ENCODE assay signal across 9 cellular contexts in genomic region chr20:57393321-57394086, GRCh38. TPM values are rescaled to one million over a fixed set of nuclear protein-coding genes. Genes with fewer than 3 reads are reported as not detected.
DNase-seq lines count a peak whose midpoint lies in the region; ATAC-seq, FAIRE-seq and TF ChIP-seq lines count a peak whose summit lies in the region.
"Had no signal": no experiment of that assay in that cellular context is flagged by ENCODE, and none has a peak within 500 bp of the region (broad histone marks: within the 10 kb centered on the region; RNA-seq: fewer than 3 reads in every experiment).

No MANE protein-coding gene starts in this region.

- H3K36me3 Mint-ChIP-seq in activated CD4-positive, alpha-beta memory T cell treated with anti-CD3 and anti-CD28 coated beads for 36 hours, result peaks cover 61% of the 10 kb centered on the region

- H3K4me1 ChIP-seq in HepG2 (ENCODE audit: insufficient read depth, low read length), result peaks cover 37% of the 10 kb centered on the region
- H3K4me1 ChIP-seq in uterus, result peaks cover 0 to 18% of the 10 kb centered on the region in 2 donors

- H3K79me2 ChIP-seq in HepG2 (ENCODE audit: insufficient read depth, low read length), result peaks cover 12% of the 10 kb centered on the region

- H3K36me3 ChIP-seq in HepG2 (replicated peaks in 1 of 2; ENCODE audit: control insufficient read depth in 1 of 2, insufficient read depth in 2 of 2, low read length in 2 of 2) (peaks cover 8 to 41% of the 10 kb centered on the region in 2 experiments), uterus (no peaks in the 10 kb centered on the region)

- FAIRE-seq in HepG2 (lab: Jason Lieb, UNC), result no peak
- FAIRE-seq: islet of Langerhans had no signal

- TF ChIP-seq CTCF in HepG2 (CRISPR knock-in tag; IDR thresholded peaks at IDR 0.05) (no peak), uterus (IDR thresholded peaks at IDR 0.05) (no peak)

- 96% methylated on average over 14 of the region's 14 CpGs for WGBS in HepG2 (ENCODE audit: low lambda C conversion rate)

- H3K4me3 Mint-ChIP-seq in activated CD4-positive, alpha-beta memory T cell treated with anti-CD3 and anti-CD28 coated beads for 36 hours, result peak overlapping the region; percentile 95

- no peak for TF ChIP-seq EP300 in HepG2 (IDR thresholded peaks at IDR 0.05; ENCODE audit: low read depth in 2 of 2, low read length in 2 of 2)
- TF ChIP-seq EP300 in HepG2 (CRISPR knock-in tag; IDR thresholded peaks at IDR 0.05; ENCODE audit: borderline replicate concordance), result no peak

- in situ Hi-C loops in HepG2 (cut with HindIII; ENCODE audit: extremely low pct_ligation_motif_present, low pct_unique_long_range_greater_than_20kb), result loop anchor here (25.0 kb wide), 1 partner anchor 819 kb away; no protein-coding TSS in a partner anchor

- no peaks in the 10 kb centered on the region for H3K27me3 Mint-ChIP-seq in activated CD4-positive, alpha-beta memory T cell treated with anti-CD3 and anti-CD28 coated beads for 36 hours

- H3K4me2 ChIP-seq in HepG2 (ENCODE audit: low read depth, low read length), result peak overlapping the region; percentile 95

- no peak overlapping the region for H2AFZ ChIP-seq in HepG2 (ENCODE audit: low read length)

- H3K4me3 ChIP-seq in HepG2 (replicated peaks in 1 of 3; ENCODE audit: insufficient read depth in 1 of 3, low read depth in 2 of 3, low read length in 3 of 3) (peak overlapping the region in 1 of 3 experiments; percentile 97; a peak in 1 of 6 replicates), uterus (peak overlapping the region in 1 of 2 donors; percentile 70)

- H3K9me3 ChIP-seq in HepG2 (ENCODE audit: low read length), result no peaks in the 10 kb centered on the region
- H3K9me3 ChIP-seq in uterus, result no peaks in the 10 kb centered on the region

- intact Hi-C loops in Right ventricle myocardium superior (cut with DNase I), result loop anchor here (2.0 kb wide), 1 partner anchor 47 kb away; no protein-coding TSS in a partner anchor
- intact Hi-C loops in cardiac septum (cut with DNase I), result loop anchor here (10.0 kb wide), 1 partner anchor 321 kb away; the partner anchor contains the start of gene PMEPA1
- intact Hi-C loops in activated CD4-positive, alpha-beta memory T cell treated with anti-CD3 and anti-CD28 coated beads for 36 hours (cut with micrococcal nuclease), result loop anchor here (5.0 to 10.0 kb wide), 4 partner anchors 324 to 1771 kb away; partner anchors contain the start of genes CASS4 and ZNF831
- intact Hi-C loops in HepG2 (cut with micrococcal nuclease; ENCODE audit: unreplicated experiment), result no loop called here
- intact Hi-C loops in uterus (cut with DNase I; ENCODE audit: low total_unique reads), result no loop called here

- peak overlapping the region; percentile 72; the same call in 1 of the 2 replicates for H3K9ac ChIP-seq in HepG2 (ENCODE audit: insufficient read depth, low read depth, low read length)

- peak overlapping the region; percentile 97 for H3K27ac Mint-ChIP-seq in activated CD4-positive, alpha-beta memory T cell treated with anti-CD3 and anti-CD28 coated beads for 36 hours

- no peak for TF ChIP-seq RAD21 in HepG2 (CRISPR knock-in tag; IDR thresholded peaks at IDR 0.05)

- H3K9me3 Mint-ChIP-seq in activated CD4-positive, alpha-beta memory T cell treated with anti-CD3 and anti-CD28 coated beads for 36 hours, result no peaks in the 10 kb centered on the region

- H4K20me1 ChIP-seq in HepG2 (ENCODE audit: insufficient read depth, low read length), result no peaks in the 10 kb centered on the region; the same call in 1 of the 2 replicates

- H3K27ac ChIP-seq in HepG2 (ENCODE audit: extremely low read length, insufficient read depth, low read length) (no peak overlapping the region), uterus (peak overlapping the region; percentile 78 to 83)

- H3K4me1 Mint-ChIP-seq in activated CD4-positive, alpha-beta memory T cell treated with anti-CD3 and anti-CD28 coated beads for 36 hours (ENCODE audit: low read depth), result peaks cover 61% of the 10 kb centered on the region

- no TSS peak for BruUV-seq in HepG2 (replicated peaks; lab: Mats Ljungman, UMichigan)

- TF ChIP-seq POLR2A in HepG2 (IDR thresholded peaks at IDR 0.05; ENCODE audit: insufficient read depth in 1 of 2, low read depth in 2 of 2, low read length in 2 of 2), result no peak
- no peak for TF ChIP-seq POLR2A in uterus (IDR thresholded peaks at IDR 0.05)

- H3K27me3 ChIP-seq in HepG2 (ENCODE audit: control insufficient read depth in 1 of 2, insufficient read depth in 2 of 2, low read length in 2 of 2), result no peaks in the 10 kb centered on the region
- H3K27me3 ChIP-seq in uterus, result no peaks in the 10 kb centered on the region

- DNase-seq in Right ventricle myocardium superior (peak; percentile 26), cardiac septum (ENCODE audit: low spot score) (no peak), HepG2 (ENCODE audit: low spot score) (no peak), uterus (peak; percentile 43 to 79)
- no peak for DNase-seq in activated CD4-positive, alpha-beta memory T cell treated with anti-CD3 and anti-CD28 coated beads for 36 hours

- POLR2A ChIA-PET in activated CD4-positive, alpha-beta memory T cell treated with anti-CD3 and anti-CD28 coated beads for 36 hours (lab: Charles Lee), result no interaction called here
- POLR2A ChIA-PET in HepG2 (lab: Yijun Ruan, JAX), result interaction anchor here (1.3 kb wide), 1 partner anchor 19 kb away, joined by 3 read pairs; no protein-coding TSS in a partner anchor

- CTCF ChIA-PET in activated CD4-positive, alpha-beta memory T cell treated with anti-CD3 and anti-CD28 coated beads for 36 hours (lab: Charles Lee), result interaction anchor here (0.5 to 5.8 kb wide), 2 partner anchors 13 to 95 kb away, joined by 3 to 45 read pairs; no protein-coding TSS in a partner anchor
- CTCF ChIA-PET in HepG2 (lab: Yijun Ruan, JAX; ENCODE audit: low intra/inter-chr PET ratio, low total read pairs), result no interaction called here

- ATAC-seq in Right ventricle myocardium superior (ENCODE audit: poor library complexity) (no peak), HepG2 (no peak), GM19455 (IDR thresholded peaks at IDR 0.05; ENCODE audit: unreplicated experiment) (no peak), HG03045 (IDR thresholded peaks at IDR 0.05; ENCODE audit: unreplicated experiment) (no peak), GM18517 (IDR thresholded peaks at IDR 0.05; ENCODE audit: unreplicated experiment) (no peak)

RNA-seq across cellular contexts. Expression of gene RBM38, which starts 2.3 kb away (rescaled TPM):
- total RNA-seq in Right ventricle myocardium superior (91.5 TPM), cardiac septum (63.1 TPM), HepG2 (2016; rRNA removed; fragmentation: Illumina TruSeq; extraction: Trizol) (29.6 and 34.2 TPM in 2 replicates), uterus (10 to 100 TPM in 2 of 4 donors, 1 to 10 TPM in 2; 1.2 to 48.6 (median 8.8) TPM)
- 10 to 100 TPM; 73.4 to 77.3 TPM for total RNA-seq in activated CD4-positive, alpha-beta memory T cell treated with anti-CD3 and anti-CD28 coated beads for 36 hours
- total RNA-seq in HepG2 (2016; cell fraction: cytosol; rRNA removed; fragmentation: Illumina TruSeq; extraction: Trizol; ENCODE audit: low read depth), result 29.5 and 32.8 TPM in 2 replicates
- total RNA-seq in HepG2 (2016; cell fraction: insoluble cytoplasmic fraction; rRNA removed; fragmentation: Illumina TruSeq; extraction: Trizol), result 24.0 and 34.3 TPM in 2 replicates
- total RNA-seq in HepG2 (2016; cell fraction: membrane; rRNA removed; fragmentation: Illumina TruSeq; extraction: Trizol), result 69.5 and 80.5 TPM in 2 replicates
- 16.2 and 19.5 TPM in 2 replicates for total RNA-seq in HepG2 (2016; cell fraction: nucleus; rRNA removed; fragmentation: Illumina TruSeq; extraction: Trizol)
- polyA plus RNA-seq in HepG2 (2011; rRNA removed), result 24.2 and 30.0 TPM in 2 replicates
- 25.8 and 35.6 TPM in 2 replicates for polyA plus RNA-seq in HepG2 (2011; cell fraction: cytosol; rRNA removed)
- polyA plus RNA-seq in HepG2 (2011; cell fraction: nucleus; rRNA removed), result 24.4 and 25.9 TPM in 2 replicates
- 13.9 and 24.8 TPM in 2 replicates for polyA plus RNA-seq in HepG2 (2012)
- 44.0 and 53.1 TPM in 2 replicates for polyA plus RNA-seq in HepG2 (2016; cell fraction: cytosol; fragmentation: Illumina TruSeq; extraction: Trizol; ENCODE audit: low read depth)
- polyA plus RNA-seq in HepG2 (2016; cell fraction: insoluble cytoplasmic fraction; fragmentation: Illumina TruSeq; extraction: Trizol; ENCODE audit: low read depth), result 40.7 and 50.0 TPM in 2 replicates
- polyA plus RNA-seq in HepG2 (2016; cell fraction: membrane; fragmentation: Illumina TruSeq; extraction: Trizol; ENCODE audit: low read depth), result 80.4 and 89.1 TPM in 2 replicates
- 34.0 and 39.8 TPM in 2 replicates for polyA plus RNA-seq in HepG2 (2016; cell fraction: nucleus; fragmentation: Illumina TruSeq; extraction: Trizol; ENCODE audit: insufficient read depth, low read depth)
- 9.8 and 33.7 TPM in 2 replicates for polyA minus RNA-seq in HepG2 (2011; rRNA and poly(A)+ RNA removed; ENCODE audit: low replicate concordance)
- polyA minus RNA-seq in HepG2 (2011; cell fraction: cytosol; rRNA and poly(A)+ RNA removed), result 16.2 and 17.4 TPM in 2 replicates
- 6.2 and 7.1 TPM in 2 replicates for polyA minus RNA-seq in HepG2 (2011; cell fraction: nucleus; rRNA and poly(A)+ RNA removed)

RNA-seq across cellular contexts. Expression of gene RAE1, which starts 42.4 kb away (rescaled TPM):
- total RNA-seq in Right ventricle myocardium superior (13.2 TPM), cardiac septum (13.8 TPM), HepG2 (2016; rRNA removed; fragmentation: Illumina TruSeq; extraction: Trizol) (72.9 and 84.7 TPM in 2 replicates), uterus (10 to 100 TPM; 23.4 to 72.0 (median 36.0) TPM)
- 10 to 100 TPM; 33.7 to 38.2 TPM for total RNA-seq in activated CD4-positive, alpha-beta memory T cell treated with anti-CD3 and anti-CD28 coated beads for 36 hours
- 7.0 TPM in 2 replicates for total RNA-seq in HepG2 (2016; cell fraction: cytosol; rRNA removed; fragmentation: Illumina TruSeq; extraction: Trizol; ENCODE audit: low read depth)
- total RNA-seq in HepG2 (2016; cell fraction: insoluble cytoplasmic fraction; rRNA removed; fragmentation: Illumina TruSeq; extraction: Trizol), result 69.1 and 75.0 TPM in 2 replicates
- 12.7 and 13.6 TPM in 2 replicates for total RNA-seq in HepG2 (2016; cell fraction: membrane; rRNA removed; fragmentation: Illumina TruSeq; extraction: Trizol)
- total RNA-seq in HepG2 (2016; cell fraction: nucleus; rRNA removed; fragmentation: Illumina TruSeq; extraction: Trizol), result 52.3 and 56.5 TPM in 2 replicates
- polyA plus RNA-seq in HepG2 (2011; rRNA removed), result 29.2 and 36.1 TPM in 2 replicates
- polyA plus RNA-seq in HepG2 (2011; cell fraction: cytosol; rRNA removed), result 38.8 and 67.0 TPM in 2 replicates
- polyA plus RNA-seq in HepG2 (2011; cell fraction: nucleus; rRNA removed), result 104 and 106 TPM in 2 replicates
- 40.7 and 46.9 TPM in 2 replicates for polyA plus RNA-seq in HepG2 (2012)
- polyA plus RNA-seq in HepG2 (2016; cell fraction: cytosol; fragmentation: Illumina TruSeq; extraction: Trizol; ENCODE audit: low read depth), result 5.7 and 6.3 TPM in 2 replicates
- polyA plus RNA-seq in HepG2 (2016; cell fraction: insoluble cytoplasmic fraction; fragmentation: Illumina TruSeq; extraction: Trizol; ENCODE audit: low read depth), result 85.9 and 97.1 TPM in 2 replicates
- polyA plus RNA-seq in HepG2 (2016; cell fraction: membrane; fragmentation: Illumina TruSeq; extraction: Trizol; ENCODE audit: low read depth), result 6.4 and 8.4 TPM in 2 replicates
- 70.0 and 74.0 TPM in 2 replicates for polyA plus RNA-seq in HepG2 (2016; cell fraction: nucleus; fragmentation: Illumina TruSeq; extraction: Trizol; ENCODE audit: insufficient read depth, low read depth)
- 47.5 and 58.8 TPM in 2 replicates for polyA minus RNA-seq in HepG2 (2011; rRNA and poly(A)+ RNA removed; ENCODE audit: low replicate concordance)
- polyA minus RNA-seq in HepG2 (2011; cell fraction: cytosol; rRNA and poly(A)+ RNA removed), result 20.8 and 32.8 TPM in 2 replicates
- 119 and 124 TPM in 2 replicates for polyA minus RNA-seq in HepG2 (2011; cell fraction: nucleus; rRNA and poly(A)+ RNA removed)

Comparison
In these comparisons a context has a peak if more than half of its experiments do, and no peak if none do; other contexts are left out.
1. DNase-seq: peak in Right ventricle myocardium superior (single experiment) and uterus (2 of 2); none in cardiac septum (single experiment), activated CD4-positive, alpha-beta memory T cell treated with anti-CD3 and anti-CD28 coated beads for 36 hours (single experiment) and HepG2 (single experiment).
2. intact Hi-C loops: an anchor here in Right ventricle myocardium superior (2.0 kb wide), cardiac septum (10.0 kb wide) and activated CD4-positive, alpha-beta memory T cell treated with anti-CD3 and anti-CD28 coated beads for 36 hours (5.0 to 10.0 kb wide); none called in HepG2 and uterus.